ENCODE assay signal across 1 cellular context in the genomic region with DNA sequence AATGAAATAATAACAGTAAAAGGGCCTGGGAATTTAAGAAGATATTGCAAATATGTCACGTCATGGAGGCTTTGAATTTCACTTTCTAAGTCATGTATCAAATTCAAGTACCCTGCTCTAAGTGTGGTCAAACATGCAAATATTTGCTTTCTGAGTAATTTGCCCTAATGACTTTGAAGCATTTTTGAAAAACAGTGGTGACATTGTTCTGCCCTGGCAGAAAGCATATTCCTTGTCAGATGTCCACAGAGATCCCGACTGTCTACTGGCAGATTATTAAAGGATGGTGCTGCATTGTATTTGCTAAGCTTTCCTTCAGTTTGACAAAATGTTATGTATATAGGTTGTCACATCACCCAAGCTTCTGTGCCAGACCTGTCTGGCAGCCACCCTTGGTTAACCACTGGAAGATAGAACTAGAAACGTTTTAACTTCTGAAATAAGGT.
TF ChIP-seq lines count a peak whose summit lies in the region.

No MANE protein-coding gene starts in this region.

TF ChIP-seq in HepG2, 621 proteins besides CTCF, POLR2A, EP300 and RAD21 (continued from another document and continues in another):
- TF ChIP-seq YEATS4 (CRISPR knock-in tag; IDR thresholded peaks at IDR 0.05; ENCODE audit: borderline replicate concordance) = peak; percentile 35; the same call in 1 of the 2 replicates
- no peak for TF ChIP-seq ZNF737 (CRISPR knock-in tag; IDR thresholded peaks at IDR 0.05; ENCODE audit: borderline replicate concordance)
- no peak for TF ChIP-seq RFXAP (CRISPR knock-in tag; IDR thresholded peaks at IDR 0.05; ENCODE audit: borderline replicate concordance)
- peak; percentile 93 for TF ChIP-seq HDAC2 (CRISPR knock-in tag; IDR thresholded peaks at IDR 0.05)
- TF ChIP-seq, protein P1, sequence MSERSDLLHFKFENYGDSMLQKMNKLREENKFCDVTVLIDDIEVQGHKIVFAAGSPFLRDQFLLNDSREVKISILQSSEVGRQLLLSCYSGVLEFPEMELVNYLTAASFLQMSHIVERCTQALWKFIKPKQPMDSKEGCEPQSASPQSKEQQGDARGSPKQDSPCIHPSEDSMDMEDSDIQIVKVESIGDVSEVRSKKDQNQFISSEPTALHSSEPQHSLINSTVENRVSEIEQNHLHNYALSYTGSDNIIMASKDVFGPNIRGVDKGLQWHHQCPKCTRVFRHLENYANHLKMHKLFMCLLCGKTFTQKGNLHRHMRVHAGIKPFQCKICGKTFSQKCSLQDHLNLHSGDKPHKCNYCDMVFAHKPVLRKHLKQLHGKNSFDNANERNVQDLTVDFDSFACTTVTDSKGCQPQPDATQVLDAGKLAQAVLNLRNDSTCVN (CRISPR knock-in tag; IDR thresholded peaks at IDR 0.05; ENCODE audit: borderline replicate concordance) = no peak
- no peak for TF ChIP-seq TAF15 (IDR thresholded peaks at IDR 0.05; ENCODE audit: low read depth, low read length, poor library complexity, severe bottlenecking)
- no peak for TF ChIP-seq TOPORS (CRISPR knock-in tag; IDR thresholded peaks at IDR 0.05)
- TF ChIP-seq RFX3 (CRISPR knock-in tag; IDR thresholded peaks at IDR 0.05) = no peak
- no peak for TF ChIP-seq ZIK1 (CRISPR knock-in tag; IDR thresholded peaks at IDR 0.05; ENCODE audit: borderline replicate concordance, low read depth)
- TF ChIP-seq, protein P2, sequence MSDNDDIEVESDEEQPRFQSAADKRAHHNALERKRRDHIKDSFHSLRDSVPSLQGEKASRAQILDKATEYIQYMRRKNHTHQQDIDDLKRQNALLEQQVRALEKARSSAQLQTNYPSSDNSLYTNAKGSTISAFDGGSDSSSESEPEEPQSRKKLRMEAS (IDR thresholded peaks at IDR 0.05) = 0 out of 2 replicates have a peak, but pooled peaks have one; percentile 14
- peak; percentile 6; the same call in 1 of the 2 replicates for TF ChIP-seq CEBPB (IDR thresholded peaks at IDR 0.05; ENCODE audit: borderline replicate concordance, low read depth, low read length)
- peak; percentile 93; the same call in 1 of the 2 replicates for TF ChIP-seq JUNB (CRISPR knock-in tag; IDR thresholded peaks at IDR 0.05; ENCODE audit: borderline replicate concordance)
- no peak for TF ChIP-seq NFIB (CRISPR knock-in tag; IDR thresholded peaks at IDR 0.05; ENCODE audit: borderline replicate concordance)
- no peak for TF ChIP-seq ZNF616 (CRISPR knock-in tag; IDR thresholded peaks at IDR 0.05; ENCODE audit: low read depth)
- TF ChIP-seq, protein P3, sequence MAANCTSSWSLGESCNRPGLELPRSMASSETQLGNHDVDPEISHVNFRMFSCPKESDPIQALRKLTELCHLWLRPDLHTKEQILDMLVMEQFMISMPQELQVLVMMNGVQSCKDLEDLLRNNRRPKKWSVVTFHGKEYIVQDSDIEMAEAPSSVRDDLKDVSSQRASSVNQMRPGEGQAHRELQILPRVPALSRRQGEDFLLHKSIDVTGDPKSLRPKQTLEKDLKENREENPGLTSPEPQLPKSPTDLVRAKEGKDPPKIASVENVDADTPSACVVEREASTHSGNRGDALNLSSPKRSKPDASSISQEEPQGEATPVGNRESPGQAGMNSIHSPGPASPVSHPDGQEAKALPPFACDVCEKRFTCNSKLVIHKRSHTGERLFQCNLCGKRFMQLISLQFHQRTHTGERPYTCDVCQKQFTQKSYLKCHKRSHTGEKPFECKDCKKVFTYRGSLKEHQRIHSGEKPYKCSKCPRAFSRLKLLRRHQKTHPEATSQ (CRISPR knock-in tag; IDR thresholded peaks at IDR 0.05; ENCODE audit: borderline replicate concordance) = no peak
- TF ChIP-seq ZNF460 (CRISPR knock-in tag; IDR thresholded peaks at IDR 0.05; ENCODE audit: borderline replicate concordance) = no peak
- no peak for TF ChIP-seq IKZF4 (CRISPR knock-in tag; IDR thresholded peaks at IDR 0.05; ENCODE audit: borderline replicate concordance, low read depth, not compliant biosample characterization)
- no peak for TF ChIP-seq PAWR (CRISPR knock-in tag; IDR thresholded peaks at IDR 0.05; ENCODE audit: borderline replicate concordance)
- no peak for TF ChIP-seq NFRKB (IDR thresholded peaks at IDR 0.05)
- TF ChIP-seq RARG (CRISPR knock-in tag; IDR thresholded peaks at IDR 0.05; ENCODE audit: low read depth) = no peak
- TF ChIP-seq, protein P4, sequence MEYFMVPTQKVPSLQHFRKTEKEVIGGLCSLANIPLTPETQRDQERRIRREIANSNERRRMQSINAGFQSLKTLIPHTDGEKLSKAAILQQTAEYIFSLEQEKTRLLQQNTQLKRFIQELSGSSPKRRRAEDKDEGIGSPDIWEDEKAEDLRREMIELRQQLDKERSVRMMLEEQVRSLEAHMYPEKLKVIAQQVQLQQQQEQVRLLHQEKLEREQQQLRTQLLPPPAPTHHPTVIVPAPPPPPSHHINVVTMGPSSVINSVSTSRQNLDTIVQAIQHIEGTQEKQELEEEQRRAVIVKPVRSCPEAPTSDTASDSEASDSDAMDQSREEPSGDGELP (IDR thresholded peaks at IDR 0.05; ENCODE audit: borderline replicate concordance, low read depth) = peak; percentile 52; the same call in 1 of the 2 replicates
- no peak for TF ChIP-seq ARNT (IDR thresholded peaks at IDR 0.05)
- TF ChIP-seq ZNF629 (CRISPR knock-in tag; conservative IDR thresholded peaks at IDR 0.05) = no peak; the same call in 1 of the 2 replicates
- peak; percentile 94 for TF ChIP-seq SIX4 (CRISPR knock-in tag; IDR thresholded peaks at IDR 0.05)
- TF ChIP-seq ZNF878 (CRISPR knock-in tag; IDR thresholded peaks at IDR 0.05) = no peak
- TF ChIP-seq PITX1 (CRISPR knock-in tag; IDR thresholded peaks at IDR 0.05) = peak; percentile 72
- peak; percentile 78 for TF ChIP-seq MED1 (CRISPR knock-in tag; IDR thresholded peaks at IDR 0.05)
- TF ChIP-seq RAD51 (IDR thresholded peaks at IDR 0.05; ENCODE audit: borderline replicate concordance) = no peak
- peak; percentile 83 for TF ChIP-seq MIXL1 (CRISPR knock-in tag; IDR thresholded peaks at IDR 0.05)
- peak; percentile 82 for TF ChIP-seq CREM (IDR thresholded peaks at IDR 0.05)
- TF ChIP-seq CREM (CRISPR knock-in tag; IDR thresholded peaks at IDR 0.05) = no peak
- TF ChIP-seq, protein P5, sequence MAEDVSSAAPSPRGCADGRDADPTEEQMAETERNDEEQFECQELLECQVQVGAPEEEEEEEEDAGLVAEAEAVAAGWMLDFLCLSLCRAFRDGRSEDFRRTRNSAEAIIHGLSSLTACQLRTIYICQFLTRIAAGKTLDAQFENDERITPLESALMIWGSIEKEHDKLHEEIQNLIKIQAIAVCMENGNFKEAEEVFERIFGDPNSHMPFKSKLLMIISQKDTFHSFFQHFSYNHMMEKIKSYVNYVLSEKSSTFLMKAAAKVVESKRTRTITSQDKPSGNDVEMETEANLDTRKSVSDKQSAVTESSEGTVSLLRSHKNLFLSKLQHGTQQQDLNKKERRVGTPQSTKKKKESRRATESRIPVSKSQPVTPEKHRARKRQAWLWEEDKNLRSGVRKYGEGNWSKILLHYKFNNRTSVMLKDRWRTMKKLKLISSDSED (CRISPR knock-in tag; IDR thresholded peaks at IDR 0.05) = no peak
- TF ChIP-seq, protein P6, sequence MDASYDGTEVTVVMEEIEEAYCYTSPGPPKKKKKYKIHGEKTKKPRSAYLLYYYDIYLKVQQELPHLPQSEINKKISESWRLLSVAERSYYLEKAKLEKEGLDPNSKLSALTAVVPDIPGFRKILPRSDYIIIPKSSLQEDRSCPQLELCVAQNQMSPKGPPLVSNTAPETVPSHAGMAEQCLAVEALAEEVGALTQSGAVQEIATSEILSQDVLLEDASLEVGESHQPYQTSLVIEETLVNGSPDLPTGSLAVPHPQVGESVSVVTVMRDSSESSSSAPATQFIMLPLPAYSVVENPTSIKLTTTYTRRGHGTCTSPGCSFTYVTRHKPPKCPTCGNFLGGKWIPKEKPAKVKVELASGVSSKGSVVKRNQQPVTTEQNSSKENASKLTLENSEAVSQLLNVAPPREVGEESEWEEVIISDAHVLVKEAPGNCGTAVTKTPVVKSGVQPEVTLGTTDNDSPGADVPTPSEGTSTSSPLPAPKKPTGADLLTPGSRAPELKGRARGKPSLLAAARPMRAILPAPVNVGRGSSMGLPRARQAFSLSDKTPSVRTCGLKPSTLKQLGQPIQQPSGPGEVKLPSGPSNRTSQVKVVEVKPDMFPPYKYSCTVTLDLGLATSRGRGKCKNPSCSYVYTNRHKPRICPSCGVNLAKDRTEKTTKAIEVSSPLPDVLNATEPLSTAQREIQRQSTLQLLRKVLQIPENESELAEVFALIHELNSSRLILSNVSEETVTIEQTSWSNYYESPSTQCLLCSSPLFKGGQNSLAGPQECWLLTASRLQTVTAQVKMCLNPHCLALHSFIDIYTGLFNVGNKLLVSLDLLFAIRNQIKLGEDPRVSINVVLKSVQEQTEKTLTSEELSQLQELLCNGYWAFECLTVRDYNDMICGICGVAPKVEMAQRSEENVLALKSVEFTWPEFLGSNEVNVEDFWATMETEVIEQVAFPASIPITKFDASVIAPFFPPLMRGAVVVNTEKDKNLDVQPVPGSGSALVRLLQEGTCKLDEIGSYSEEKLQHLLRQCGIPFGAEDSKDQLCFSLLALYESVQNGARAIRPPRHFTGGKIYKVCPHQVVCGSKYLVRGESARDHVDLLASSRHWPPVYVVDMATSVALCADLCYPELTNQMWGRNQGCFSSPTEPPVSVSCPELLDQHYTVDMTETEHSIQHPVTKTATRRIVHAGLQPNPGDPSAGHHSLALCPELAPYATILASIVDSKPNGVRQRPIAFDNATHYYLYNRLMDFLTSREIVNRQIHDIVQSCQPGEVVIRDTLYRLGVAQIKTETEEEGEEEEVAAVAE (CRISPR knock-in tag; IDR thresholded peaks at IDR 0.05; ENCODE audit: borderline replicate concordance) = peak; percentile 82; the same call in 1 of the 2 replicates
- TF ChIP-seq ZNF816 (CRISPR knock-in tag; IDR thresholded peaks at IDR 0.05; ENCODE audit: borderline replicate concordance) = no peak
- TF ChIP-seq MXD4 (CRISPR knock-in tag; IDR thresholded peaks at IDR 0.05) = 0 out of 2 replicates have a peak, but pooled peaks have one; percentile 28
- peak; percentile 46; the same call in 1 of the 2 replicates for TF ChIP-seq TCF7L2 (IDR thresholded peaks at IDR 0.05; ENCODE audit: low read depth, low read length)
- TF ChIP-seq, protein P7, sequence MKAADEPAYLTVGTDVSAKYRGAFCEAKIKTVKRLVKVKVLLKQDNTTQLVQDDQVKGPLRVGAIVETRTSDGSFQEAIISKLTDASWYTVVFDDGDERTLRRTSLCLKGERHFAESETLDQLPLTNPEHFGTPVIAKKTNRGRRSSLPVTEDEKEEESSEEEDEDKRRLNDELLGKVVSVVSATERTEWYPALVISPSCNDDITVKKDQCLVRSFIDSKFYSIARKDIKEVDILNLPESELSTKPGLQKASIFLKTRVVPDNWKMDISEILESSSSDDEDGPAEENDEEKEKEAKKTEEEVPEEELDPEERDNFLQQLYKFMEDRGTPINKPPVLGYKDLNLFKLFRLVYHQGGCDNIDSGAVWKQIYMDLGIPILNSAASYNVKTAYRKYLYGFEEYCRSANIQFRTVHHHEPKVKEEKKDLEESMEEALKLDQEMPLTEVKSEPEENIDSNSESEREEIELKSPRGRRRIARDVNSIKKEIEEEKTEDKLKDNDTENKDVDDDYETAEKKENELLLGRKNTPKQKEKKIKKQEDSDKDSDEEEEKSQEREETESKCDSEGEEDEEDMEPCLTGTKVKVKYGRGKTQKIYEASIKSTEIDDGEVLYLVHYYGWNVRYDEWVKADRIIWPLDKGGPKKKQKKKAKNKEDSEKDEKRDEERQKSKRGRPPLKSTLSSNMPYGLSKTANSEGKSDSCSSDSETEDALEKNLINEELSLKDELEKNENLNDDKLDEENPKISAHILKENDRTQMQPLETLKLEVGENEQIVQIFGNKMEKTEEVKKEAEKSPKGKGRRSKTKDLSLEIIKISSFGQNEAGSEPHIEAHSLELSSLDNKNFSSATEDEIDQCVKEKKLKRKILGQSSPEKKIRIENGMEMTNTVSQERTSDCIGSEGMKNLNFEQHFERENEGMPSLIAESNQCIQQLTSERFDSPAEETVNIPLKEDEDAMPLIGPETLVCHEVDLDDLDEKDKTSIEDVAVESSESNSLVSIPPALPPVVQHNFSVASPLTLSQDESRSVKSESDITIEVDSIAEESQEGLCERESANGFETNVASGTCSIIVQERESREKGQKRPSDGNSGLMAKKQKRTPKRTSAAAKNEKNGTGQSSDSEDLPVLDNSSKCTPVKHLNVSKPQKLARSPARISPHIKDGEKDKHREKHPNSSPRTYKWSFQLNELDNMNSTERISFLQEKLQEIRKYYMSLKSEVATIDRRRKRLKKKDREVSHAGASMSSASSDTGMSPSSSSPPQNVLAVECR (CRISPR knock-in tag; IDR thresholded peaks at IDR 0.05; ENCODE audit: borderline replicate concordance) = peak; percentile 13; the same call in 1 of the 2 replicates
- TF ChIP-seq CENPX (CRISPR knock-in tag; IDR thresholded peaks at IDR 0.05) = no peak
- TF ChIP-seq THYN1 (CRISPR knock-in tag; IDR thresholded peaks at IDR 0.05; ENCODE audit: borderline replicate concordance, low read depth) = no peak
- no peak for TF ChIP-seq POLR2AphosphoS2 (IDR thresholded peaks at IDR 0.05; ENCODE audit: low read depth, low read length)
- no peak for TF ChIP-seq ATAD3A (CRISPR knock-in tag; IDR thresholded peaks at IDR 0.05)
- no peak for TF ChIP-seq ZNF558 (CRISPR knock-in tag; IDR thresholded peaks at IDR 0.05; ENCODE audit: borderline replicate concordance)
- TF ChIP-seq SALL1 (CRISPR knock-in tag; IDR thresholded peaks at IDR 0.05) = peak; percentile 80; the same call in 1 of the 2 replicates
- TF ChIP-seq, protein P8, sequence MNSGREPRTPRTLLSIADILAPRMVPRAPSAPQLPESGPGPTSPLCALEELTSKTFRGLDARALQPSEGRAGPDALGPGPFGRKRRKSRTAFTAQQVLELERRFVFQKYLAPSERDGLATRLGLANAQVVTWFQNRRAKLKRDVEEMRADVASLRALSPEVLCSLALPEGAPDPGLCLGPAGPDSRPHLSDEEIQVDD (CRISPR knock-in tag; IDR thresholded peaks at IDR 0.05; ENCODE audit: borderline replicate concordance) = no peak
- TF ChIP-seq, protein P9, sequence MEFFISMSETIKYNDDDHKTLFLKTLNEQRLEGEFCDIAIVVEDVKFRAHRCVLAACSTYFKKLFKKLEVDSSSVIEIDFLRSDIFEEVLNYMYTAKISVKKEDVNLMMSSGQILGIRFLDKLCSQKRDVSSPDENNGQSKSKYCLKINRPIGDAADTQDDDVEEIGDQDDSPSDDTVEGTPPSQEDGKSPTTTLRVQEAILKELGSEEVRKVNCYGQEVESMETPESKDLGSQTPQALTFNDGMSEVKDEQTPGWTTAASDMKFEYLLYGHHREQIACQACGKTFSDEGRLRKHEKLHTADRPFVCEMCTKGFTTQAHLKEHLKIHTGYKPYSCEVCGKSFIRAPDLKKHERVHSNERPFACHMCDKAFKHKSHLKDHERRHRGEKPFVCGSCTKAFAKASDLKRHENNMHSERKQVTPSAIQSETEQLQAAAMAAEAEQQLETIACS (CRISPR knock-in tag; IDR thresholded peaks at IDR 0.05) = no peak
- peak; percentile 90; the same call in 1 of the 2 replicates for TF ChIP-seq NCOR1 (IDR thresholded peaks at IDR 0.05; ENCODE audit: borderline replicate concordance, low read length)
- no peak for TF ChIP-seq DR1 (CRISPR knock-in tag; IDR thresholded peaks at IDR 0.05)
- no peak for TF ChIP-seq SMARCC2 (IDR thresholded peaks at IDR 0.05)
- 0 out of 2 replicates have a peak, but pooled peaks have one; percentile 19 for TF ChIP-seq ARNT2 (CRISPR knock-in tag; IDR thresholded peaks at IDR 0.05; ENCODE audit: low read depth)
